In the genomic region with DNA sequence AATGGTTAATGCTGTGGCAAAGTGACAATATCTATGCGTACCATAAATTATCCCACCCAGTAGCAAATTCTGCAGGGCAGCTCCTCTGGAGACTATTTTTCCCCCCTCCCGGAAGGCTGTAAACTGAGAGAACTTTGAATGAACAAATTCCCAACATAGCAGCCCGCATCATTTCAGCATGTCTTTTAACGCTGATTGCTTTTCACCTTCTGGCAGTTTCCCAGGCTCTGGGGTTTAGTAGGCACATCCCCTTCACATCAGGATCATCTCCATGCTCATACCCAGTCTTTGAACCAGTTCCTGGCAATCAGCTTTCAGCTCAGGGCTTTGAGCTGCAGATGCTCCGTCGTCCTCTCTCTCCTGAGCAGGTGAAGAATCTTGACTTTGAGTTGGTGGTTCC, we compare ENCODE assay signal across 34 cellular contexts.
"Had no signal": no experiment of that assay in that cellular context is flagged by ENCODE, and none has a peak within 500 bp of the region (broad histone marks: within the 10 kb centered on the region; RNA-seq: fewer than 3 reads in every experiment).

No MANE protein-coding gene starts in this region.

- H3K9me3 ChIP-seq: MG63 had no signal

- DNase-seq: Karpas-422, Kasumi-1, MG63, MM.1S, MV-4-11, NCI-H1048, NCI-H1092, NCI-H1092 treated with DMSO at 0.1 percent for 48 hours, NCI-H1105, NCI-H1105 treated with DMSO at 0.1 percent for 48 hours, NCI-H1417, NCI-H1417 treated with DMSO at 0.1 percent for 48 hours, NCI-H1436, NCI-H1436 treated with DMSO at 0.1 percent for 48 hours, NCI-H146, NCI-H1694, NCI-H1694 treated with DMSO at 0.1 percent for 48 hours, NCI-H187, NCI-H187 treated with DMSO at 0.1 percent for 48 hours, NCI-H1930, NCI-H2029, NCI-H2029 treated with DMSO at 0.1 percent for 48 hours, NCI-H2081, NCI-H2081 treated with DMSO at 0.1 percent for 48 hours, NCI-H2107, NCI-H2171, NCI-H2171 treated with DMSO at 0.1 percent for 48 hours, NCI-H2227 treated with DMSO at 0.1 percent for 48 hours, NCI-H226, NCI-H345, NCI-H446, NCI-H446 treated with DMSO at 0.1 percent for 48 hours, NCI-H510A had no signal

- H3K4me2 ChIP-seq: KMS-11 had no signal

- H3K4me3 ChIP-seq: MG63 had no signal

- H3K9ac ChIP-seq: KMS-11 had no signal

- H3K36me3 ChIP-seq: MG63 had no signal

- H3K27me3 ChIP-seq: MG63 had no signal

- H3K27ac ChIP-seq: KMS-11 had no signal
